Comparison of ENCODE assay signal across 18 cellular contexts in the genomic region with DNA sequence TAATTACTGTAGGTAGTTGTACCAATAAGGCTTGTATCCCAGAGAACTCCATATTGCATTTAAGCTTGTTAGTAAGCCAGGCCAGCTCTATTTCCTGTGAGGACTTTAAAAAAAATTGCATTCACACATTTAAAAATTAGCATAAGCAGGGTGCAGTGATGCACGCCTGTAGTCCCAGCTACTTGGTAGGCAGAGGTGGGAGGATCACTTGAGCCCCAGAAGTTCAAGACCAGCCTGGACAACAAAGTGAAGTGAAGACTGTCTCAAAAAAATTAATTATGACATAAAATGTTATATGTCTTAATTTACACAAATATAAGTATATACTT. TPM values are rescaled to one million over a fixed set of nuclear protein-coding genes. Genes with fewer than 3 reads are reported as not detected.
A peak's percentile ranks its signal among the peaks of the same experiment; 100 is the strongest.
DNase-seq lines count a peak whose midpoint lies in the region; ATAC-seq and TF ChIP-seq lines count a peak whose summit lies in the region.
"Had no signal": no experiment of that assay in that cellular context is flagged by ENCODE, and none has a peak within 500 bp of the region (broad histone marks: within the 10 kb centered on the region; RNA-seq: fewer than 3 reads in every experiment).

No MANE protein-coding gene starts in this region.

- H3K4me1 Mint-ChIP-seq in natural killer cell: peaks cover 22 to 24% of the 10 kb centered on the region in 2 donors
- peaks cover 20 to 27% of the 10 kb centered on the region in 2 donors for H3K4me1 Mint-ChIP-seq in natural killer cell treated with Interleukin-12 subunit alpha and Interleukin-12 subunit beta and Interleukin-15 and Interleukin-18, amount 100 ng/mL, for 72 hours (ENCODE audit: low read depth in 2 of 2)
- H3K4me1 Mint-ChIP-seq in central memory CD8-positive, alpha-beta T cell: peaks cover 22% of the 10 kb centered on the region

- H3K9me3 Mint-ChIP-seq in natural killer cell: no peaks in the 10 kb centered on the region
- H3K9me3 Mint-ChIP-seq in natural killer cell treated with Interleukin-12 subunit alpha and Interleukin-12 subunit beta and Interleukin-15 and Interleukin-18, amount 100 ng/mL, for 72 hours: no peaks in the 10 kb centered on the region
- no peaks in the 10 kb centered on the region for H3K9me3 Mint-ChIP-seq in central memory CD8-positive, alpha-beta T cell
- H3K9me3 Mint-ChIP-seq: GM23338 had no signal

- DNase-seq in natural killer cell: no peak
- no peak for DNase-seq in natural killer cell treated with Interleukin-12 subunit alpha and Interleukin-12 subunit beta and Interleukin-15 and Interleukin-18, amount 100 ng/mL, for 72 hours (ENCODE audit: low spot score)
- peak; percentile 74 for DNase-seq in NCI-H82 (lab: John Stamatoyannopoulos, UW)
- no peak for DNase-seq in central memory CD8-positive, alpha-beta T cell (ENCODE audit: low spot score in 2 of 2)
- no peak for DNase-seq in dermis blood vessel endothelial cell
- DNase-seq in activated gamma-delta T cell (lab: John Stamatoyannopoulos, UW): no peak
- DNase-seq: COR-L47, DMS53, NCI-H1092, NCI-H146, NCI-H2227 treated with DMSO at 0.1 percent for 48 hours, SW 1271 had no signal

- H3K4me3 Mint-ChIP-seq in natural killer cell: no peak overlapping the region
- no peak overlapping the region for H3K4me3 Mint-ChIP-seq in natural killer cell treated with Interleukin-12 subunit alpha and Interleukin-12 subunit beta and Interleukin-15 and Interleukin-18, amount 100 ng/mL, for 72 hours
- H3K4me3 Mint-ChIP-seq in central memory CD8-positive, alpha-beta T cell: no peak overlapping the region
- H3K4me3 Mint-ChIP-seq: GM23338 had no signal

- intact Hi-C loops in natural killer cell (cut with micrococcal nuclease): loop anchor here (1.0 kb wide), 1 partner anchor 28 kb away; no protein-coding TSS in a partner anchor

- no peaks in the 10 kb centered on the region for H3K36me3 Mint-ChIP-seq in natural killer cell
- H3K36me3 Mint-ChIP-seq in natural killer cell treated with Interleukin-12 subunit alpha and Interleukin-12 subunit beta and Interleukin-15 and Interleukin-18, amount 100 ng/mL, for 72 hours: no peaks in the 10 kb centered on the region
- no peaks in the 10 kb centered on the region for H3K36me3 Mint-ChIP-seq in central memory CD8-positive, alpha-beta T cell (ENCODE audit: insufficient read depth)

- ATAC-seq in natural killer cell (peak; percentile 83 to 92 (median 87)), HG03432 (IDR thresholded peaks at IDR 0.05; ENCODE audit: unreplicated experiment) (no peak), HG03159 (IDR thresholded peaks at IDR 0.05; ENCODE audit: unreplicated experiment) (no peak)
- ATAC-seq in natural killer cell treated with Interleukin-12 subunit alpha and Interleukin-12 subunit beta and Interleukin-15 and Interleukin-18, amount 100 ng/mL, for 72 hours: no peak
- peak; percentile 46 for ATAC-seq in central memory CD8-positive, alpha-beta T cell (replicated peaks; ENCODE audit: extremely low read depth, poor library complexity, severe bottlenecking)
- ATAC-seq: A549, GM23338, HCT116, K562 had no signal

- H3K27me3 Mint-ChIP-seq in natural killer cell (ENCODE audit: low read depth in 2 of 2): no peaks in the 10 kb centered on the region
- no peaks in the 10 kb centered on the region for H3K27me3 Mint-ChIP-seq in natural killer cell treated with Interleukin-12 subunit alpha and Interleukin-12 subunit beta and Interleukin-15 and Interleukin-18, amount 100 ng/mL, for 72 hours
- no peaks in the 10 kb centered on the region for H3K27me3 Mint-ChIP-seq in central memory CD8-positive, alpha-beta T cell

- H3K27ac Mint-ChIP-seq in natural killer cell: peak overlapping the region; percentile 64 to 82
- peak overlapping the region in 1 of 2 donors; percentile 68 for H3K27ac Mint-ChIP-seq in natural killer cell treated with Interleukin-12 subunit alpha and Interleukin-12 subunit beta and Interleukin-15 and Interleukin-18, amount 100 ng/mL, for 72 hours
- no peak overlapping the region for H3K27ac Mint-ChIP-seq in central memory CD8-positive, alpha-beta T cell (ENCODE audit: low read depth)
- H3K27ac Mint-ChIP-seq: GM23338 had no signal

- no peak for TF ChIP-seq CTCF in natural killer cell (IDR thresholded peaks at IDR 0.05)

RNA-seq across cellular contexts. Expression of a gene that starts 28.7 kb away (rescaled TPM):
- total RNA-seq in natural killer cell (10 to 100 TPM; 49.7 to 65.6 (median 53.8) TPM), dermis blood vessel endothelial cell (42.5 and 68.7 TPM in 2 replicates)
- total RNA-seq in natural killer cell treated with Interleukin-12 subunit alpha and Interleukin-12 subunit beta and Interleukin-15 and Interleukin-18, amount 100 ng/mL, for 72 hours: 10 to 100 TPM; 28.1 to 45.2 TPM

Comparison
In these comparisons a context has a peak if more than half of its experiments do, and no peak if none do; other contexts are left out.
1. ATAC-seq: peak in natural killer cell (3 of 3) and central memory CD8-positive, alpha-beta T cell (single experiment); none in natural killer cell treated with Interleukin-12 subunit alpha and Interleukin-12 subunit beta and Interleukin-15 and Interleukin-18, amount 100 ng/mL, for 72 hours (0 of 2), HG03432 (single experiment) and HG03159 (single experiment).